1 cellular context compared by ENCODE assay signal in genomic region chr1:20657024-20657423, GRCh38.
TF ChIP-seq lines count a peak whose summit lies in the region.

No MANE protein-coding gene starts in this region.

TF ChIP-seq in K562, 482 proteins besides CTCF, POLR2A, EP300 and RAD21:
- TF ChIP-seq POLR2G (IDR thresholded peaks at IDR 0.05; ENCODE audit: low read depth, low read length) = peak; percentile 44; the same call in 1 of the 2 replicates
- TF ChIP-seq ZFP36 (IDR thresholded peaks at IDR 0.05; ENCODE audit: low read depth, low read length, partially characterized antibody) = no peak
- TF ChIP-seq RBFOX2 (IDR thresholded peaks at IDR 0.05; ENCODE audit: low read depth, low read length) = peak; percentile 57
- TF ChIP-seq NFXL1 (CRISPR knock-in tag; IDR thresholded peaks at IDR 0.05) = no peak
- no peak for TF ChIP-seq ZSCAN29 (IDR thresholded peaks at IDR 0.05)
- no peak for TF ChIP-seq FOXA3 (CRISPR knock-in tag; conservative IDR thresholded peaks at IDR 0.05 in 1 of 2, IDR thresholded peaks at IDR 0.05 in 1 of 2)
